Comparison of ENCODE assay signal across 1 cellular context in the genomic region with DNA sequence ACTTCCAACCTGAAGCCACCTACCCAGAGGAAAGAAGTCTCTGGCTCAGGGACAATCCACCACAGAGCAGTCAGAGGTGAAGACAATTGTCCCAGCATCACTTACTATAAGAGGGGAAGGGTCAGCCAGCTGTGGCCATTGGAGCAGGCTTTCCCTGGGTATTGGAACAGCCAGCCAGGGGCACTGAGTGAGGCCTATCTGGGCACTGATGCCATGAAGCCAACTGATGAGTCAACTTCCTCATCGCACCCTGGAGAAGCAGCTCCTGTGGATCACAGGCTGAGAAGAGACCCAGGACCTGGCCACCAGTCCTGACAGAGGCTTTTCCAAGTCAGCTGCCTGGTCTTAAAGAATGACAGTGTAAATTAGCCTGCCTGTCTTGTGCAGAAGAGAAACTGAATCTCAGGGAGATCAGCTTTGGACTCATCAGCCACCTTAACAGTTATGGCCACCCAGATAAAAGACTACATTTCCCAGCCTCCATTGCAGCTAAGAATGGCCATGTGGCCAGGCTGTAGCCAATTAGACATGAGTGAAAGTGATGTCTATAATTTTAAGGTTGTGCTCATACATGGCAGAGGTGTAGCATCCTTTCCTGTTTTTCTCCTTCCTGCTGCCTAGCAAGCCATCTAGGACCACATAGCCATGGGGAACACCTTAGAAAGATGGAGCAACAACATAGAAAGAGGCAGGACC.
TF ChIP-seq lines count a peak whose summit lies in the region.

No MANE protein-coding gene starts in this region.

TF ChIP-seq in GM12878, 131 proteins besides CTCF, POLR2A, EP300 and RAD21 (continued from another document):
- TF ChIP-seq, protein P1, sequence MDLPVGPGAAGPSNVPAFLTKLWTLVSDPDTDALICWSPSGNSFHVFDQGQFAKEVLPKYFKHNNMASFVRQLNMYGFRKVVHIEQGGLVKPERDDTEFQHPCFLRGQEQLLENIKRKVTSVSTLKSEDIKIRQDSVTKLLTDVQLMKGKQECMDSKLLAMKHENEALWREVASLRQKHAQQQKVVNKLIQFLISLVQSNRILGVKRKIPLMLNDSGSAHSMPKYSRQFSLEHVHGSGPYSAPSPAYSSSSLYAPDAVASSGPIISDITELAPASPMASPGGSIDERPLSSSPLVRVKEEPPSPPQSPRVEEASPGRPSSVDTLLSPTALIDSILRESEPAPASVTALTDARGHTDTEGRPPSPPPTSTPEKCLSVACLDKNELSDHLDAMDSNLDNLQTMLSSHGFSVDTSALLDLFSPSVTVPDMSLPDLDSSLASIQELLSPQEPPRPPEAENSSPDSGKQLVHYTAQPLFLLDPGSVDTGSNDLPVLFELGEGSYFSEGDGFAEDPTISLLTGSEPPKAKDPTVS (IDR thresholded peaks at IDR 0.05; ENCODE audit: low read depth, low read length), result no peak
- no peak for TF ChIP-seq KAT2A (conservative IDR thresholded peaks at IDR 0.05; ENCODE audit: control insufficient read depth, low read depth, low read length)
- TF ChIP-seq, protein P2, sequence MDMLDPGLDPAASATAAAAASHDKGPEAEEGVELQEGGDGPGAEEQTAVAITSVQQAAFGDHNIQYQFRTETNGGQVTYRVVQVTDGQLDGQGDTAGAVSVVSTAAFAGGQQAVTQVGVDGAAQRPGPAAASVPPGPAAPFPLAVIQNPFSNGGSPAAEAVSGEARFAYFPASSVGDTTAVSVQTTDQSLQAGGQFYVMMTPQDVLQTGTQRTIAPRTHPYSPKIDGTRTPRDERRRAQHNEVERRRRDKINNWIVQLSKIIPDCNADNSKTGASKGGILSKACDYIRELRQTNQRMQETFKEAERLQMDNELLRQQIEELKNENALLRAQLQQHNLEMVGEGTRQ (IDR thresholded peaks at IDR 0.05; ENCODE audit: borderline replicate concordance, low read depth, low read length), result peak; percentile 26; the same call in 1 of the 2 replicates
- no peak for TF ChIP-seq SMAD5 (IDR thresholded peaks at IDR 0.05; ENCODE audit: low read depth)
- TF ChIP-seq RFX5 (IDR thresholded peaks at IDR 0.05; ENCODE audit: low read depth, low read length), result no peak
- no peak for TF ChIP-seq NR2C1 (IDR thresholded peaks at IDR 0.05)
- peak; percentile 92 for TF ChIP-seq YY1 (IDR thresholded peaks at IDR 0.05; ENCODE audit: low read depth, low read length)
- TF ChIP-seq BMI1 (IDR thresholded peaks at IDR 0.05; ENCODE audit: borderline replicate concordance), result no peak
- peak; percentile 67 for TF ChIP-seq HCFC1 (IDR thresholded peaks at IDR 0.05; ENCODE audit: low read length)
- no peak for TF ChIP-seq GATAD2B (conservative IDR thresholded peaks at IDR 0.05; ENCODE audit: low read depth)
